In genomic region chr7:96285579-96285978, GRCh38 we compare ENCODE assay signal across 9 cellular contexts. TPM values are rescaled to one million over a fixed set of nuclear protein-coding genes. Genes with fewer than 3 reads are reported as not detected.
DNase-seq lines count a peak whose midpoint lies in the region; ATAC-seq and TF ChIP-seq lines count a peak whose summit lies in the region.
"Had no signal": no experiment of that assay in that cellular context is flagged by ENCODE, and none has a peak within 500 bp of the region (broad histone marks: within the 10 kb centered on the region; RNA-seq: fewer than 3 reads in every experiment).

No MANE protein-coding gene starts in this region.

- peaks cover 27% of the 10 kb centered on the region for H3K4me1 Mint-ChIP-seq in activated naive CD8-positive, alpha-beta T cell treated with anti-CD3 and anti-CD28 coated beads, Interleukin-2, amount 10 ng/mL, durations not matched to agents 7 days and 5 days

- no peaks in the 10 kb centered on the region for H3K27me3 Mint-ChIP-seq in activated naive CD8-positive, alpha-beta T cell treated with anti-CD3 and anti-CD28 coated beads, Interleukin-2, amount 10 ng/mL, durations not matched to agents 7 days and 5 days

- 59% methylated on average over 3 of the region's 3 CpGs for WGBS in right cardiac atrium

- no peak overlapping the region for H2AFZ ChIP-seq in PC-9

- in situ Hi-C loops in gastrocnemius medialis (cut with MboI; ENCODE audit: low sequenced_read_pairs in 4 of 4) = no loop called here

- peaks cover 16% of the 10 kb centered on the region for H3K36me3 Mint-ChIP-seq in activated naive CD8-positive, alpha-beta T cell treated with anti-CD3 and anti-CD28 coated beads, Interleukin-2, amount 10 ng/mL, durations not matched to agents 7 days and 5 days

- peak overlapping the region; percentile 89 for H3K27ac Mint-ChIP-seq in activated naive CD8-positive, alpha-beta T cell treated with anti-CD3 and anti-CD28 coated beads, Interleukin-2, amount 10 ng/mL, durations not matched to agents 7 days and 5 days

- intact Hi-C loops in gastrocnemius medialis (cut with DNase I; ENCODE audit: low total_unique reads) = no loop called here
- intact Hi-C loops in PC-9 (cut with micrococcal nuclease; ENCODE audit: unreplicated experiment) = no loop called here
- intact Hi-C loops in right cardiac atrium (cut with DNase I) = no loop called here

- H3K4me3 ChIP-seq in GM12865 (ENCODE audit: low read depth, low read length) (no peak overlapping the region), gastrocnemius medialis (no peak overlapping the region), PC-9 (no peak overlapping the region), right cardiac atrium (ENCODE audit: low read length) (no peak overlapping the region)
- H3K4me3 ChIP-seq: skin epidermis had no signal

- H3K4me2 ChIP-seq in PC-9 = no peak overlapping the region

- POLR2A ChIA-PET in activated naive CD8-positive, alpha-beta T cell treated with anti-CD3 and anti-CD28 coated beads, Interleukin-2, amount 10 ng/mL, durations not matched to agents 7 days and 5 days (lab: Charles Lee) = no interaction called here
- POLR2A ChIA-PET in PC-9 (lab: Charles Lee; ENCODE audit: unreplicated experiment) = no interaction called here

- no TSS peak for BruUV-seq in PC-9 (replicated peaks; lab: Mats Ljungman, UMichigan)

- CTCF ChIA-PET in PC-9 (lab: Charles Lee) = no interaction called here

- DNase-seq in GM12865 (ENCODE audit: low read depth) (peak; percentile 7), NCI-H187 (lab: John Stamatoyannopoulos, UW) (no peak), gastrocnemius medialis (no peak), PC-9 (no peak), right cardiac atrium (no peak)
- peak; percentile 39 for DNase-seq in activated naive CD8-positive, alpha-beta T cell treated with anti-CD3 and anti-CD28 coated beads, Interleukin-2, amount 10 ng/mL, durations not matched to agents 7 days and 5 days

- no peaks in the 10 kb centered on the region for H3K9me3 ChIP-seq in gastrocnemius medialis
- no peaks in the 10 kb centered on the region for H3K9me3 ChIP-seq in PC-9 (ENCODE audit: insufficient read depth, low read depth)
- H3K9me3 ChIP-seq in right cardiac atrium (ENCODE audit: control insufficient read depth, low read length) = no peaks in the 10 kb centered on the region

- peaks cover 14% of the 10 kb centered on the region for H4K20me1 ChIP-seq in PC-9 (ENCODE audit: insufficient read depth)

- peaks cover 8% of the 10 kb centered on the region for H3K9me3 Mint-ChIP-seq in activated naive CD8-positive, alpha-beta T cell treated with anti-CD3 and anti-CD28 coated beads, Interleukin-2, amount 10 ng/mL, durations not matched to agents 7 days and 5 days

- H3K36me3 ChIP-seq in gastrocnemius medialis = no peaks in the 10 kb centered on the region
- H3K36me3 ChIP-seq in PC-9 (ENCODE audit: low read depth) = 0 out of 2 replicates have a peak, but pooled peaks cover 4% of the 10 kb centered on the region

- no peak overlapping the region for H3K27ac ChIP-seq in gastrocnemius medialis
- H3K27ac ChIP-seq in PC-9 = no peak overlapping the region
- H3K27ac ChIP-seq in right cardiac atrium (ENCODE audit: low read length) = no peak overlapping the region

- H3K4me1 ChIP-seq in gastrocnemius medialis (peaks cover 8 to 12% of the 10 kb centered on the region in 2 donors), PC-9 (replicated peaks; ENCODE audit: insufficient read depth) (no peaks in the 10 kb centered on the region), right cardiac atrium (ENCODE audit: control insufficient read depth, insufficient read depth, low read length) (peaks cover 2% of the 10 kb centered on the region)

- H3K79me2 ChIP-seq in PC-9 (ENCODE audit: low read depth) = peaks cover 43% of the 10 kb centered on the region

- TF ChIP-seq CTCF in GM12865 (IDR thresholded peaks at IDR 0.05; ENCODE audit: insufficient read depth, low read depth, low read length, missing control alignments) = no peak
- no peak for TF ChIP-seq CTCF in gastrocnemius medialis (IDR thresholded peaks at IDR 0.05 in 4 of 5, conservative IDR thresholded peaks at IDR 0.05 in 1 of 5)
- TF ChIP-seq CTCF in PC-9 (conservative IDR thresholded peaks at IDR 0.05) = no peak

- H3K27me3 ChIP-seq in gastrocnemius medialis (no peaks in the 10 kb centered on the region), PC-9 (ENCODE audit: insufficient read depth, low read depth) (no peaks in the 10 kb centered on the region), right cardiac atrium (ENCODE audit: control insufficient read depth, insufficient read depth) (no peaks in the 10 kb centered on the region)

- no peak for TF ChIP-seq POLR2A in gastrocnemius medialis (IDR thresholded peaks at IDR 0.05)

- peak; percentile 83 for ATAC-seq in GM19452 (IDR thresholded peaks at IDR 0.05; ENCODE audit: unreplicated experiment)
- ATAC-seq in HG03139 (IDR thresholded peaks at IDR 0.05; ENCODE audit: unreplicated experiment) = peak; percentile 84
- ATAC-seq in activated naive CD8-positive, alpha-beta T cell treated with anti-CD3 and anti-CD28 coated beads, Interleukin-2, amount 10 ng/mL, durations not matched to agents 7 days and 5 days (ENCODE audit: low read depth) = peak; percentile 92
- ATAC-seq in gastrocnemius medialis = no peak
- no peak for ATAC-seq in right cardiac atrium

- no peaks in the 10 kb centered on the region for H3K9me2 ChIP-seq in PC-9 (ENCODE audit: insufficient read depth)

- no peaks in the 10 kb centered on the region for H3F3A ChIP-seq in PC-9 (ENCODE audit: insufficient read depth, low read depth)

- peak overlapping the region; percentile 65 for H3K4me3 Mint-ChIP-seq in activated naive CD8-positive, alpha-beta T cell treated with anti-CD3 and anti-CD28 coated beads, Interleukin-2, amount 10 ng/mL, durations not matched to agents 7 days and 5 days

RNA-seq across cellular contexts. Expression of gene SLC25A13, which starts 36.3 kb away (rescaled TPM):
- 10 to 100 TPM in 1 of 2 experiments, 1 to 10 TPM in 1; 9.1 to 10.7 TPM for total RNA-seq in activated naive CD8-positive, alpha-beta T cell treated with anti-CD3 and anti-CD28 coated beads, Interleukin-2, amount 10 ng/mL, durations not matched to agents 7 days and 5 days
- total RNA-seq in gastrocnemius medialis (10 to 100 TPM in 3 of 4 donors, 1 to 10 TPM in 1; 9.2 to 30.8 (median 13.6) TPM), PC-9 (2021) (26.4 and 52.5 TPM in 2 replicates), right cardiac atrium (10 to 100 TPM; 10.8 to 23.3 (median 13.2) TPM)
- polyA plus RNA-seq in right cardiac atrium = 4.5 TPM

Comparison
In these comparisons a context has a peak if more than half of its experiments do, and no peak if none do; other contexts are left out.
1. DNase-seq: peak in GM12865 (single experiment) and activated naive CD8-positive, alpha-beta T cell treated with anti-CD3 and anti-CD28 coated beads, Interleukin-2, amount 10 ng/mL, durations not matched to agents 7 days and 5 days (single experiment); none in NCI-H187 (0 of 2), gastrocnemius medialis (0 of 2), PC-9 (0 of 2) and right cardiac atrium (0 of 3).
2. ATAC-seq: peak in GM19452 (single experiment), HG03139 (single experiment) and activated naive CD8-positive, alpha-beta T cell treated with anti-CD3 and anti-CD28 coated beads, Interleukin-2, amount 10 ng/mL, durations not matched to agents 7 days and 5 days (single experiment); none in gastrocnemius medialis (0 of 2) and right cardiac atrium (0 of 2).